Comparison of ENCODE assay signal across 8 cellular contexts in genomic region chr9:111965566-111966019, GRCh38.
DNase-seq lines count a peak whose midpoint lies in the region; ATAC-seq and TF ChIP-seq lines count a peak whose summit lies in the region.

No MANE protein-coding gene starts in this region.

- H3K27me3 ChIP-seq in foreskin keratinocyte, result no peaks in the 10 kb centered on the region

- intact Hi-C loops in sciatic nerve (cut with DNase I), result no loop called here

- ATAC-seq in GM21423 (IDR thresholded peaks at IDR 0.05; ENCODE audit: unreplicated experiment) (peak; percentile 75), foreskin keratinocyte (peak; percentile 93), sciatic nerve (no peak)

- H3K4me1 ChIP-seq in foreskin keratinocyte, result peaks cover 21% of the 10 kb centered on the region

- TF ChIP-seq CTCF in foreskin keratinocyte (conservative IDR thresholded peaks at IDR 0.05), result peak; percentile 52

- DNase-seq in Daoy (ENCODE audit: low read depth) (peak; percentile 96), HT-29 (ENCODE audit: low spot score) (peak; percentile 77), foreskin keratinocyte (peak; percentile 98 to 99), sciatic nerve (ENCODE audit: low spot score) (no peak), foreskin melanocyte (no peak), SKM-1 treated with dmso at 0.1 percent for 144 hours (lab: John Stamatoyannopoulos, UW; ENCODE audit: unreplicated experiment) (no peak)
- DNase-seq in activated effector memory CD4-positive, alpha-beta T cell treated with Interleukin-2 at 50 U/mL for 16 hours, result no peak

- H3K27ac ChIP-seq in foreskin keratinocyte, result peak overlapping the region; percentile 93

Comparison
In these comparisons a context has a peak if more than half of its experiments do, and no peak if none do; other contexts are left out.
1. DNase-seq: peak in Daoy (single experiment), HT-29 (single experiment) and foreskin keratinocyte (2 of 2); none in sciatic nerve (single experiment), activated effector memory CD4-positive, alpha-beta T cell treated with Interleukin-2 at 50 U/mL for 16 hours (single experiment), foreskin melanocyte (single experiment) and SKM-1 treated with dmso at 0.1 percent for 144 hours (single experiment).